ENCODE assay signal across 10 cellular contexts in the genomic region with DNA sequence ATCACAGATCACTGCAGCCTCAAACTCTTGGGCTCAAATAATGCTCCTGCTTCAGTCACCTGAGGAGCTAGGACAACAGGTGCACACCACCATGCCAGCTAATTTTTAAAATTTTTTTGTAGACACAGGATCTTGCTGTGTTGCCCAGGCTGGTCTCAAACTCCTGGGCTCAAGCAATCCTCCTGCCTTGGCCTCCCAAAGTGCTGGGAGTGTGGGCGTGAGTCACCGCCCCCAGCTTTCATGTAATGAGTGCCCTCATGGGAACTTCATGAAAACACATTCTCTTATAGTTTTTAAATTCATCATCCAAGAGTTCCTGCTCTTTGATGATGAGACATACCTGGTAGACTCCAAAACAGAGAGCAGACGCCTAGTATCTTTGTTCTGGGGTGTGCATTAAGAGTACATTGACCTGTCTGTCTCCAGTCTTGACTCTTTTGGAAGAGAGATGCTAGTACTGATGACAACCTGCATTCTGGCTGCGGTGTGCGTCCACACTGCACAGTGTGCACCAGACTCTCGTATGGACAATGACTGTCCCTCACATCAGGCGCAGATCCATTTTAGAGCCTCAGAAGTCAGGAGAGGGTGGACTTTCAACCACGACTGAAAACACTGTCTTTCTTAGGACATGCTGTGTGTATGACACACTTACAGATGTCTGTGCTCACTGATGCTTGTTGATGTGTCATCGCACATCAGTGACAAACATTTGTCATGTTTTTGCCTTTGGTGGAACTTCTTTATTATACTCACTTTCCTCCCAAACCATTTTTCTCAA.
DNase-seq lines count a peak whose midpoint lies in the region; ATAC-seq and TF ChIP-seq lines count a peak whose summit lies in the region.
"Had no signal": no experiment of that assay in that cellular context is flagged by ENCODE, and none has a peak within 500 bp of the region (broad histone marks: within the 10 kb centered on the region; RNA-seq: fewer than 3 reads in every experiment).

No MANE protein-coding gene starts in this region.

- H3K4me3 ChIP-seq in GM12864 (ENCODE audit: low read depth, low read length): peak overlapping the region; percentile 68
- H3K4me3 ChIP-seq: ovary had no signal

- no peak for TF ChIP-seq CTCF in GM12864 (IDR thresholded peaks at IDR 0.05; ENCODE audit: low read depth, low read length, missing control alignments)

- no peaks in the 10 kb centered on the region for H3K9me3 Mint-ChIP-seq in activated naive CD8-positive, alpha-beta T cell (ENCODE audit: low read depth)

- peak overlapping the region; percentile 93 for H3K27ac Mint-ChIP-seq in activated naive CD8-positive, alpha-beta T cell

- no peaks in the 10 kb centered on the region for H3K27me3 Mint-ChIP-seq in activated naive CD8-positive, alpha-beta T cell

- ATAC-seq in GM21528 (IDR thresholded peaks at IDR 0.05; ENCODE audit: low FRiP score, unreplicated experiment) (no peak), HG03469 (IDR thresholded peaks at IDR 0.05; ENCODE audit: unreplicated experiment) (no peak)

- no peak for DNase-seq in GM12864 (ENCODE audit: low read depth)
- DNase-seq in OCI-M1 (lab: John Stamatoyannopoulos, UW): peak; percentile 54
- peak; percentile 65 for DNase-seq in stimulated activated CD4-positive, alpha-beta T cell treated with anti-CD3 and anti-CD28 coated beads, Interleukin-1b, Interleukin-23, amount 100 ng/mL, for 48 hours
- DNase-seq in epidermal melanocyte (ENCODE audit: insufficient read length, low spot score): no peak
- no peak for DNase-seq in NCI-H146 treated with DMSO at 0.1 percent for 48 hours (lab: John Stamatoyannopoulos, UW; ENCODE audit: unreplicated experiment)
- DNase-seq: ovary, T1000 had no signal

- H3K36me3 Mint-ChIP-seq in activated naive CD8-positive, alpha-beta T cell: peaks cover 2% of the 10 kb centered on the region

- peak overlapping the region; percentile 83 for H3K4me3 Mint-ChIP-seq in activated naive CD8-positive, alpha-beta T cell

- peaks cover 50% of the 10 kb centered on the region for H3K4me1 Mint-ChIP-seq in activated naive CD8-positive, alpha-beta T cell (ENCODE audit: low read depth)

Comparison
In these comparisons a context has a peak if more than half of its experiments do, and no peak if none do; other contexts are left out.
1. DNase-seq: peak in OCI-M1 (single experiment) and stimulated activated CD4-positive, alpha-beta T cell treated with anti-CD3 and anti-CD28 coated beads, Interleukin-1b, Interleukin-23, amount 100 ng/mL, for 48 hours (single experiment); none in GM12864 (single experiment), epidermal melanocyte (single experiment) and NCI-H146 treated with DMSO at 0.1 percent for 48 hours (single experiment).